In genomic region chr12:71685312-71685906, GRCh38 we compare ENCODE assay signal across 8 cellular contexts. TPM values are rescaled to one million over a fixed set of nuclear protein-coding genes. Genes with fewer than 3 reads are reported as not detected.
DNase-seq lines count a peak whose midpoint lies in the region; ATAC-seq and TF ChIP-seq lines count a peak whose summit lies in the region.

No MANE protein-coding gene starts in this region.

- no peak for TF ChIP-seq CTCF in tibial artery (IDR thresholded peaks at IDR 0.05)

- H3K27ac Mint-ChIP-seq in activated CD8-positive, alpha-beta memory T cell treated with anti-CD3 and anti-CD28 coated beads, Interleukin-2, amount 10 ng/mL, durations not matched to agents 7 days and 5 days = peak overlapping the region; percentile 97

- intact Hi-C loops in tibial artery (cut with DNase I; ENCODE audit: low total_unique reads) = loop anchor here (5.0 kb wide), 1 partner anchor 67 kb away; the partner anchor contains the start of gene RAB21

- H3K27ac ChIP-seq in angular gyrus (ENCODE audit: low read depth, low read length) (peak overlapping the region; percentile 90), tibial artery (peak overlapping the region; percentile 74 to 80)

- no peaks in the 10 kb centered on the region for H3K9me3 ChIP-seq in tibial artery

- no peaks in the 10 kb centered on the region for H3K27me3 ChIP-seq in tibial artery

- peaks cover 31% of the 10 kb centered on the region for H3K4me1 Mint-ChIP-seq in activated CD8-positive, alpha-beta memory T cell treated with anti-CD3 and anti-CD28 coated beads, Interleukin-2, amount 10 ng/mL, durations not matched to agents 7 days and 5 days

- peak overlapping the region; percentile 73 to 86 for H3K4me3 ChIP-seq in tibial artery

- no peaks in the 10 kb centered on the region for H3K27me3 Mint-ChIP-seq in activated CD8-positive, alpha-beta memory T cell treated with anti-CD3 and anti-CD28 coated beads, Interleukin-2, amount 10 ng/mL, durations not matched to agents 7 days and 5 days

- no peak for ATAC-seq in activated CD8-positive, alpha-beta memory T cell treated with anti-CD3 and anti-CD28 coated beads, Interleukin-2, amount 10 ng/mL, durations not matched to agents 7 days and 5 days
- no peak for ATAC-seq in HG03439 (IDR thresholded peaks at IDR 0.05; ENCODE audit: unreplicated experiment)

- no peaks in the 10 kb centered on the region for H3K9me3 Mint-ChIP-seq in activated CD8-positive, alpha-beta memory T cell treated with anti-CD3 and anti-CD28 coated beads, Interleukin-2, amount 10 ng/mL, durations not matched to agents 7 days and 5 days (ENCODE audit: low read depth)

- DNase-seq in activated CD8-positive, alpha-beta memory T cell treated with anti-CD3 and anti-CD28 coated beads, Interleukin-2, amount 10 ng/mL, durations not matched to agents 7 days and 5 days = no peak
- DNase-seq in activated CD8-positive, alpha-beta memory T cell treated with anti-CD3 and anti-CD28 coated beads for 24 hours = no peak
- DNase-seq in left kidney (ENCODE audit: low read depth, low spot score) (peak; percentile 15), tibial artery (no peak), NCI-H774 (lab: John Stamatoyannopoulos, UW) (no peak), NCI-H1048 (lab: John Stamatoyannopoulos, UW) (no peak)

- peaks cover 2% of the 10 kb centered on the region for H3K36me3 Mint-ChIP-seq in activated CD8-positive, alpha-beta memory T cell treated with anti-CD3 and anti-CD28 coated beads, Interleukin-2, amount 10 ng/mL, durations not matched to agents 7 days and 5 days

- H3K4me1 ChIP-seq in tibial artery = peaks cover 0 to 28% (median 19%) of the 10 kb centered on the region in 4 donors

- peaks cover 0 to 4% (median 0%) of the 10 kb centered on the region in 3 donors for H3K36me3 ChIP-seq in tibial artery

- CTCF ChIA-PET in activated CD8-positive, alpha-beta memory T cell treated with anti-CD3 and anti-CD28 coated beads, Interleukin-2, amount 10 ng/mL, durations not matched to agents 7 days and 5 days (lab: Charles Lee) = interaction anchor here (0.7 to 5.3 kb wide), 12 partner anchors 8 to 493 kb away, joined by 3 to 45 read pairs (median 4); partner anchors contain the start of genes RAB21, THAP2 and ZFC3H1

- peak overlapping the region; percentile 93 for H3K4me3 Mint-ChIP-seq in activated CD8-positive, alpha-beta memory T cell treated with anti-CD3 and anti-CD28 coated beads, Interleukin-2, amount 10 ng/mL, durations not matched to agents 7 days and 5 days

RNA-seq across cellular contexts. Expression of gene TMEM19, which starts 0.5 kb away (rescaled TPM):
- 10 to 100 TPM; 16.5 to 16.6 TPM for total RNA-seq in activated CD8-positive, alpha-beta memory T cell treated with anti-CD3 and anti-CD28 coated beads, Interleukin-2, amount 10 ng/mL, durations not matched to agents 7 days and 5 days

RNA-seq across cellular contexts. Expression of gene THAP2, which starts 21.3 kb away (rescaled TPM):
- 1 to 10 TPM; 6.9 to 8.1 TPM for total RNA-seq in activated CD8-positive, alpha-beta memory T cell treated with anti-CD3 and anti-CD28 coated beads, Interleukin-2, amount 10 ng/mL, durations not matched to agents 7 days and 5 days

RNA-seq across cellular contexts. Expression of gene ZFC3H1, which starts 21.8 kb away (rescaled TPM):
- total RNA-seq in activated CD8-positive, alpha-beta memory T cell treated with anti-CD3 and anti-CD28 coated beads, Interleukin-2, amount 10 ng/mL, durations not matched to agents 7 days and 5 days = 10 to 100 TPM; 54.6 to 79.2 TPM
